In the genomic region with DNA sequence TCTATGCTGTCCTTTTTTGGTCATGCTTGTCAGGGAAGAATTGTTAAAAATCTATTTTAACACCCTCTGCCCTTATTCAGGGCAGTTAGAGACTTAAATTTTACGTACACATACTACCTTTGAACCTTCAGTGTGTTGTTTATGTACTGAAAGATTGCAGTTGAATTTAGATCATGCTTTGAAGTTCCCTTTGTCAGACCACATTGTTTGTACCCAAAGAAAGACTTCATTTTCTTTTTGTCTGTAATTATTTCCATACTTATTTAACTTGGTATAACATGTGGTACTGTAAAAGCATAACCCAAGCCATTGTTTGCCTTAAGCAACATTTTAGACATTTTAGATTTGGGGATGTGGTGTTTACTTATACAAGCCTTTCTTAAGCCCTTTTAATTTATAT, we compare ENCODE assay signal across 17 cellular contexts.
DNase-seq lines count a peak whose midpoint lies in the region; ATAC-seq, FAIRE-seq and TF ChIP-seq lines count a peak whose summit lies in the region.
"Had no signal": no experiment of that assay in that cellular context is flagged by ENCODE, and none has a peak within 500 bp of the region (broad histone marks: within the 10 kb centered on the region; RNA-seq: fewer than 3 reads in every experiment).

No MANE protein-coding gene starts in this region.

- no peaks in the 10 kb centered on the region for H3K23me2 ChIP-seq in H9 (ENCODE audit: insufficient read length, low read depth, low read length, poor library complexity, severe bottlenecking)

- POLR2A ChIA-PET in WTC11 (lab: Charles Lee): no interaction called here
- POLR2A ChIA-PET in activated CD4-positive, alpha-beta T cell treated with anti-CD3 and anti-CD28 coated beads for 36 hours (lab: Charles Lee): no interaction called here

- H3K4me3 Mint-ChIP-seq in H9 (no peak overlapping the region), WTC11 (no peak overlapping the region)
- H3K4me3 Mint-ChIP-seq in activated CD4-positive, alpha-beta T cell treated with anti-CD3 and anti-CD28 coated beads for 36 hours: no peak overlapping the region
- H3K4me3 Mint-ChIP-seq: CD4-positive, CD25-positive, alpha-beta regulatory T cell; HFFc6 had no signal

- H2BK15ac ChIP-seq in H9 (ENCODE audit: low read depth, low read length): no peak overlapping the region
- peak overlapping the region; percentile 36 for H2BK15ac ChIP-seq in mesendoderm (replicated peaks; ENCODE audit: low read depth)

- peak; percentile 41 for FAIRE-seq in D721Med (lab: Jason Lieb, UNC)
- FAIRE-seq: GM18507 had no signal

- H3K79me2 ChIP-seq in H9 (ENCODE audit: insufficient read depth, low read length) (peaks cover 3% of the 10 kb centered on the region; the same call in 1 of the 2 replicates), mesendoderm (ENCODE audit: control insufficient read depth, insufficient read depth, low read length) (peaks cover 5% of the 10 kb centered on the region)

- H2BK5ac ChIP-seq in H9 (ENCODE audit: insufficient read length, low read length): no peak overlapping the region
- H2BK5ac ChIP-seq in mesendoderm (ENCODE audit: low read length): no peak overlapping the region

- no peak for ATAC-seq in WTC11
- ATAC-seq in activated CD4-positive, alpha-beta T cell treated with anti-CD3 and anti-CD28 coated beads for 36 hours: no peak

- no peak overlapping the region for H2BK12ac ChIP-seq in H9 (ENCODE audit: insufficient read length, low read depth, low read length)

- H4K5ac ChIP-seq in H9 (ENCODE audit: insufficient read length, low read depth, low read length) (no peak overlapping the region), mesendoderm (ENCODE audit: low read length) (no peak overlapping the region)

- no peak overlapping the region for H4K91ac ChIP-seq in H9 (ENCODE audit: insufficient read length, low read depth, low read length)

- H3K27me3 ChIP-seq in H9 (ENCODE audit: insufficient read depth, low read length) (no peaks in the 10 kb centered on the region), mesendoderm (ENCODE audit: insufficient read depth, low read length, poor library complexity) (no peaks in the 10 kb centered on the region), brain microvascular endothelial cell (replicated peaks) (no peaks in the 10 kb centered on the region)
- H3K27me3 ChIP-seq: BLaER1 treated with 17β-estradiol and CSF1 and Interleukin-3, amounts not matched to agents 10 nM and 100 nM had no signal

- H3K4ac ChIP-seq in H9 (ENCODE audit: low read depth, low read length): no peak overlapping the region
- no peak overlapping the region for H3K4ac ChIP-seq in mesendoderm (ENCODE audit: low read depth, low read length)

- H3K27me3 Mint-ChIP-seq in H9 (ENCODE audit: low read depth): no peaks in the 10 kb centered on the region
- no peaks in the 10 kb centered on the region for H3K27me3 Mint-ChIP-seq in WTC11 (ENCODE audit: low read depth)
- H3K27me3 Mint-ChIP-seq in activated CD4-positive, alpha-beta T cell treated with anti-CD3 and anti-CD28 coated beads for 36 hours: no peaks in the 10 kb centered on the region
- H3K27me3 Mint-ChIP-seq: CD4-positive, CD25-positive, alpha-beta regulatory T cell had no signal

- H3K9me3 Mint-ChIP-seq in H9: no peaks in the 10 kb centered on the region
- H3K9me3 Mint-ChIP-seq in WTC11: no peaks in the 10 kb centered on the region
- no peaks in the 10 kb centered on the region for H3K9me3 Mint-ChIP-seq in activated CD4-positive, alpha-beta T cell treated with anti-CD3 and anti-CD28 coated beads for 36 hours (ENCODE audit: low read depth)
- H3K9me3 Mint-ChIP-seq: CD4-positive, CD25-positive, alpha-beta regulatory T cell; HFFc6 had no signal

- H3K4me2 ChIP-seq in H9 (ENCODE audit: insufficient read depth, insufficient read length, low read length) (no peak overlapping the region), mesendoderm (ENCODE audit: low read length) (no peak overlapping the region)
- H3K4me2 ChIP-seq: BLaER1 treated with 17β-estradiol and CSF1 and Interleukin-3, amounts not matched to agents 10 nM and 100 nM had no signal

- H3K18ac ChIP-seq in H9 (ENCODE audit: insufficient read length, low read depth, low read length): no peak overlapping the region
- H3K18ac ChIP-seq in mesendoderm (ENCODE audit: low read length): no peak overlapping the region

- H3K36me3 ChIP-seq in mesendoderm (ENCODE audit: control insufficient read depth, insufficient read depth, low read length) (no peaks in the 10 kb centered on the region), brain microvascular endothelial cell (replicated peaks) (no peaks in the 10 kb centered on the region)
- H3K36me3 ChIP-seq: BLaER1 treated with 17β-estradiol and CSF1 and Interleukin-3, amounts not matched to agents 10 nM and 100 nM had no signal

- H3K9ac ChIP-seq in H9 (ENCODE audit: extremely low read depth, insufficient read length, low read length) (no peak overlapping the region), mesendoderm (ENCODE audit: low read length) (no peak overlapping the region)
- H3K9ac ChIP-seq: BLaER1 treated with 17β-estradiol and CSF1 and Interleukin-3, amounts not matched to agents 10 nM and 100 nM had no signal

- in situ Hi-C loops in brain microvascular endothelial cell (cut with HindIII; ENCODE audit: low pct_ligation_motif_present, low sequenced_read_pairs): no loop called here

- no peak for DNase-seq in D721Med (ENCODE audit: insufficient read length, low spot score)
- no peak for DNase-seq in H9
- no peak for DNase-seq in WTC11 (ENCODE audit: low spot score)
- DNase-seq in mesendoderm: no peak
- no peak for DNase-seq in NCI-H446 treated with DMSO at 0.1 percent for 48 hours (lab: John Stamatoyannopoulos, UW)
- DNase-seq in activated CD4-positive, alpha-beta T cell treated with anti-CD3 and anti-CD28 coated beads for 36 hours: no peak
- no peak for DNase-seq in brain microvascular endothelial cell
- DNase-seq: ACHN; CD4-positive, CD25-positive, alpha-beta regulatory T cell; DMS 273 treated with DMSO at 0.1 percent for 48 hours; GOT3; HCEC 1CT; HFFc6; IMR-90; KBM-7 had no signal

- H3K4me3 ChIP-seq in mesendoderm (ENCODE audit: low read length) (no peak overlapping the region), brain microvascular endothelial cell (ENCODE audit: low read depth, low read length) (no peak overlapping the region)
- H3K4me3 ChIP-seq: BLaER1 treated with 17β-estradiol and CSF1 and Interleukin-3, amounts not matched to agents 10 nM and 100 nM had no signal

- H3K4me1 ChIP-seq in H9 (ENCODE audit: insufficient read depth, low read length) (peaks cover 24% of the 10 kb centered on the region), mesendoderm (ENCODE audit: control insufficient read depth, low read depth, low read length) (peaks cover 19% of the 10 kb centered on the region)

- no peak overlapping the region for H3K56ac ChIP-seq in H9 (ENCODE audit: insufficient read length, low read depth, low read length)
- H3K56ac ChIP-seq in mesendoderm (ENCODE audit: low read length): no peak overlapping the region

- CTCF ChIA-PET in WTC11 (lab: Charles Lee): no interaction called here
- CTCF ChIA-PET in activated CD4-positive, alpha-beta T cell treated with anti-CD3 and anti-CD28 coated beads for 36 hours (lab: Charles Lee): no interaction called here

- H3K79me1 ChIP-seq in H9 (ENCODE audit: insufficient read depth, low read depth, low read length, poor library complexity, severe bottlenecking) (no peaks in the 10 kb centered on the region), mesendoderm (ENCODE audit: low read length) (peaks cover 2% of the 10 kb centered on the region)

- H4K8ac ChIP-seq in H9 (replicated peaks; ENCODE audit: insufficient read length, low read depth, low read length) (no peak overlapping the region), mesendoderm (ENCODE audit: low read depth, low read length) (no peak overlapping the region)

- H3K4me1 Mint-ChIP-seq in H9 (peaks cover 71 to 77% of the 10 kb centered on the region in 2 experiments), WTC11 (peaks cover 78% of the 10 kb centered on the region)
- H3K4me1 Mint-ChIP-seq in activated CD4-positive, alpha-beta T cell treated with anti-CD3 and anti-CD28 coated beads for 36 hours: no peaks in the 10 kb centered on the region
- H3K4me1 Mint-ChIP-seq: CD4-positive, CD25-positive, alpha-beta regulatory T cell had no signal

- no peak overlapping the region for H2AFZ ChIP-seq in H9 (ENCODE audit: low read length)

- H3K27ac Mint-ChIP-seq in H9 (peak overlapping the region; percentile 80 to 93 (median 88); a peak in 6 of 7 replicates), WTC11 (peak overlapping the region; percentile 99)
- no peak overlapping the region for H3K27ac Mint-ChIP-seq in activated CD4-positive, alpha-beta T cell treated with anti-CD3 and anti-CD28 coated beads for 36 hours
- H3K27ac Mint-ChIP-seq: HFFc6 had no signal

- no peak overlapping the region for H2AK5ac ChIP-seq in H9 (ENCODE audit: insufficient read length, low read length)
- H2AK5ac ChIP-seq in mesendoderm (ENCODE audit: low read length): no peak overlapping the region

- H2BK20ac ChIP-seq in H9 (ENCODE audit: low read depth, low read length, poor library complexity, severe bottlenecking): no peak overlapping the region

- H3T11ph ChIP-seq in H9 (ENCODE audit: low read length): no peak overlapping the region

- no peaks in the 10 kb centered on the region for H3K9me3 ChIP-seq in H9 (ENCODE audit: control insufficient read depth, low read depth, low read length)

- intact Hi-C loops in activated CD4-positive, alpha-beta T cell treated with anti-CD3 and anti-CD28 coated beads for 36 hours (cut with DNase I, micrococcal nuclease): no loop called here

- H2BK120ac ChIP-seq in H9 (ENCODE audit: low read depth, low read length, poor library complexity, severe bottlenecking) (no peak overlapping the region), mesendoderm (ENCODE audit: low read depth, low read length) (no peak overlapping the region)

- H3K36me3 Mint-ChIP-seq in H9 (ENCODE audit: insufficient read depth in 1 of 3, low read depth in 3 of 3) (peaks cover 13 to 25% (median 19%) of the 10 kb centered on the region in 3 experiments; a peak in 6 of 7 replicates), WTC11 (peaks cover 18% of the 10 kb centered on the region)
- H3K36me3 Mint-ChIP-seq in activated CD4-positive, alpha-beta T cell treated with anti-CD3 and anti-CD28 coated beads for 36 hours (ENCODE audit: low read depth): no peaks in the 10 kb centered on the region
- H3K36me3 Mint-ChIP-seq: CD4-positive, CD25-positive, alpha-beta regulatory T cell had no signal

- peak overlapping the region; percentile 49 for H3K27ac ChIP-seq in H9 (ENCODE audit: insufficient read length, low read depth, low read length)
- no peak overlapping the region for H3K27ac ChIP-seq in mesendoderm (ENCODE audit: low read depth, low read length)
- no peak overlapping the region for H3K27ac ChIP-seq in brain microvascular endothelial cell
- H3K27ac ChIP-seq: BLaER1 treated with 17β-estradiol and CSF1 and Interleukin-3, amounts not matched to agents 10 nM and 100 nM had no signal

- H3K14ac ChIP-seq in H9 (ENCODE audit: insufficient read depth, low read length): no peak overlapping the region

- H4K20me1 ChIP-seq in H9 (ENCODE audit: control insufficient read depth, insufficient read depth, insufficient read length): no peaks in the 10 kb centered on the region
- H4K20me1 ChIP-seq: BLaER1 treated with 17β-estradiol and CSF1 and Interleukin-3, amounts not matched to agents 10 nM and 100 nM had no signal

- H3K23ac ChIP-seq in H9 (ENCODE audit: insufficient read length, low read depth, low read length) (no peak overlapping the region), mesendoderm (ENCODE audit: low read length) (no peak overlapping the region)

- TF ChIP-seq CTCF in D721Med (IDR thresholded peaks at IDR 0.05; ENCODE audit: insufficient read depth, missing control alignments): no peak
- no peak for TF ChIP-seq CTCF in H9 (conservative IDR thresholded peaks at IDR 0.05)
- TF ChIP-seq CTCF in WTC11 (IDR thresholded peaks at IDR 0.05): no peak
- no peak for TF ChIP-seq CTCF in brain microvascular endothelial cell (IDR thresholded peaks at IDR 0.05; ENCODE audit: low read depth, low read length, missing control alignments)

- WGBS in H9 (ENCODE audit: extremely low coverage, insufficient read length, low lambda C conversion rate): no CpG with 5 or more reads among the region's 1 CpG
- no CpG with 5 or more reads among the region's 1 CpG for WGBS in mesendoderm (ENCODE audit: extremely low coverage, insufficient coverage, low lambda C conversion rate)
